In genomic region chr6:69617163-69617562, GRCh38 we compare ENCODE assay signal across 33 cellular contexts.
"Had no signal": no experiment of that assay in that cellular context is flagged by ENCODE, and none has a peak within 500 bp of the region (broad histone marks: within the 10 kb centered on the region; RNA-seq: fewer than 3 reads in every experiment).

No MANE protein-coding gene starts in this region.

- H3K36me3 ChIP-seq: adrenal gland, ascending aorta, brain microvascular endothelial cell, breast epithelium, cardiac muscle cell had no signal

- DNase-seq: activated effector memory CD4-positive, alpha-beta T cell treated with anti-CD3 and anti-CD28 coated beads, Interleukin-2, amount 50 U/mL, for 16 hours; activated effector memory CD4-positive, alpha-beta T cell treated with Interleukin-2 at 50 U/mL for 16 hours; activated gamma-delta T cell; activated naive CD4-positive, alpha-beta T cell; activated naive CD4-positive, alpha-beta T cell treated with anti-CD3 and anti-CD28 coated beads for 36 hours; activated naive CD4-positive, alpha-beta T cell treated with anti-CD3 and anti-CD28 coated beads, Interleukin-2, amount 10 ng/mL, durations not matched to agents 7 days and 5 days; activated naive CD4-positive, alpha-beta T cell treated with anti-CD3 and anti-CD28 coated beads, Interleukin-2, amount 50 U/mL, for 16 hours; activated naive CD4-positive, alpha-beta T cell treated with Interleukin-2 at 50 U/mL for 16 hours; activated naive CD8-positive, alpha-beta T cell treated with anti-CD3 and anti-CD28 coated beads for 36 hours; activated naive CD8-positive, alpha-beta T cell treated with anti-CD3 and anti-CD28 coated beads, Interleukin-2, amount 10 ng/mL, durations not matched to agents 7 days and 5 days; activated naive CD8-positive, alpha-beta T cell treated with anti-CD3 and anti-CD28 coated beads, Interleukin-2, amount 50 U/mL, for 24 hours; activated T-cell treated with anti-CD3 and anti-CD28 coated beads, Interleukin-2, amount 50 U/mL, for 1 hour; activated T-cell treated with anti-CD3 and anti-CD28 coated beads, Interleukin-2, amount 50 U/mL, for 24 hours; activated T-cell treated with anti-CD3 and anti-CD28 coated beads, Interleukin-2, amount 50 U/mL, for 4 hours; activated T-cell treated with anti-CD3 and anti-CD28 coated beads, Interleukin-2, amount 50 U/mL, for 48 hours; activated T-cell treated with anti-CD3 and anti-CD28 coated beads, Interleukin-2, amount 50 U/mL, for 72 hours; adrenal gland; amniotic stem cell; amygdala; anterior cingulate cortex; aorta; body of pancreas; brain microvascular endothelial cell; caudate nucleus; central memory CD4-positive, alpha-beta T cell; cerebellar nuclear complex had no signal

- H3K27ac ChIP-seq: adrenal gland, ascending aorta, body of pancreas, brain microvascular endothelial cell, breast epithelium, cardiac muscle cell had no signal

- H3K9me3 ChIP-seq: adrenal gland, ascending aorta, body of pancreas had no signal

- FAIRE-seq: astrocyte, bronchial epithelial cell had no signal

- H3K4me3 ChIP-seq: adrenal gland, ascending aorta, body of pancreas, breast epithelium, cardiac muscle cell had no signal

- H3K27me3 ChIP-seq: adrenal gland, ascending aorta, body of pancreas, brain microvascular endothelial cell, breast epithelium, cardiac muscle cell had no signal

- ATAC-seq: activated naive CD4-positive, alpha-beta T cell treated with anti-CD3 and anti-CD28 coated beads, Interleukin-2, amount 50 U/mL, for 72 hours; activated naive CD8-positive, alpha-beta T cell treated with anti-CD3 and anti-CD28 coated beads, Interleukin-2, amount 50 U/mL, for 24 hours; activated T-cell treated with anti-CD3 and anti-CD28 coated beads, Interleukin-2, amount 50 U/mL, for 4 hours; activated T-cell treated with anti-CD3 and anti-CD28 coated beads, Interleukin-2, amount 50 U/mL, for 72 hours; activated T-helper 17 cell treated with anti-CD3 and anti-CD28 coated beads, Interleukin-2, amount 50 U/mL, for 72 hours; body of pancreas had no signal

- H3K4me1 ChIP-seq: adrenal gland, ascending aorta, body of pancreas, breast epithelium had no signal
